In genomic region chr4:53907772-53908171, GRCh38 we compare ENCODE assay signal across 14 cellular contexts.
"Had no signal": no experiment of that assay in that cellular context is flagged by ENCODE, and none has a peak within 500 bp of the region (broad histone marks: within the 10 kb centered on the region; RNA-seq: fewer than 3 reads in every experiment).

No MANE protein-coding gene starts in this region.

- H3K27ac Mint-ChIP-seq: activated CD4-positive, alpha-beta T cell treated with anti-CD3 and anti-CD28 coated beads, Interleukin-2, amount 10 ng/mL, durations not matched to agents 24 days and 14 days; activated CD8-positive, alpha-beta T cell treated with anti-CD3 and anti-CD28 coated beads for 36 hours; activated naive CD4-positive, alpha-beta T cell treated with anti-CD3 and anti-CD28 coated beads for 36 hours; activated T-cell treated with anti-CD3 and anti-CD28 coated beads, Interleukin-2, amount 50 U/mL, for 24 hours; stimulated activated memory B cell treated with anti-CD40 and anti-IgM and Interleukin-4, amounts not matched to agents 10 μg/mL and 1 μg/mL and 100 μg/mL, for 72 hours; T-helper 1 cell treated with Interleukin-12 subunit alpha and Interleukin-12 subunit beta and Interleukin-4 antibody, amounts not matched to agents 30 μg/mL and 1 μg/mL, for 36 hours had no signal

- H3K27ac ChIP-seq: pancreas, upper lobe of left lung had no signal

- H3K9me3 Mint-ChIP-seq: activated CD4-positive, alpha-beta T cell treated with anti-CD3 and anti-CD28 coated beads, Interleukin-2, amount 10 ng/mL, durations not matched to agents 24 days and 14 days; activated CD8-positive, alpha-beta T cell treated with anti-CD3 and anti-CD28 coated beads for 36 hours; activated naive CD4-positive, alpha-beta T cell treated with anti-CD3 and anti-CD28 coated beads for 36 hours; activated T-cell treated with anti-CD3 and anti-CD28 coated beads, Interleukin-2, amount 50 U/mL, for 24 hours; stimulated activated memory B cell treated with anti-CD40 and anti-IgM and Interleukin-4, amounts not matched to agents 10 μg/mL and 1 μg/mL and 100 μg/mL, for 72 hours; T-helper 1 cell treated with Interleukin-12 subunit alpha and Interleukin-12 subunit beta and Interleukin-4 antibody, amounts not matched to agents 30 μg/mL and 1 μg/mL, for 36 hours had no signal

- H3K36me3 Mint-ChIP-seq: stimulated activated memory B cell treated with anti-CD40 and anti-IgM and Interleukin-4, amounts not matched to agents 10 μg/mL and 1 μg/mL and 100 μg/mL, for 72 hours had no signal

- H3K4me3 ChIP-seq: pancreas, right lobe of liver, testis had no signal

- H3K36me3 ChIP-seq: pancreas, right lobe of liver, upper lobe of left lung had no signal

- H3K9me3 ChIP-seq: pancreas, right lobe of liver, testis, upper lobe of left lung had no signal

- DNase-seq: activated CD4-positive, alpha-beta T cell treated with anti-CD3 and anti-CD28 coated beads, Interleukin-2, amount 10 ng/mL, durations not matched to agents 24 days and 14 days; activated CD8-positive, alpha-beta T cell treated with anti-CD3 and anti-CD28 coated beads for 36 hours; activated naive CD4-positive, alpha-beta T cell treated with anti-CD3 and anti-CD28 coated beads for 36 hours; activated T-cell treated with anti-CD3 and anti-CD28 coated beads, Interleukin-2, amount 50 U/mL, for 24 hours; cerebellar nuclear complex; effector CD8-positive, alpha-beta T cell; kidney; pancreas; right lobe of liver; stimulated activated CD4-positive, alpha-beta T cell treated with anti-CD3 and anti-CD28 coated beads, Interleukin-4, amount 100 ng/mL, for 24 hours; testis; upper lobe of left lung had no signal

- H3K27me3 ChIP-seq: right lobe of liver, testis, upper lobe of left lung had no signal

- ATAC-seq: activated CD8-positive, alpha-beta T cell treated with anti-CD3 and anti-CD28 coated beads for 36 hours; stimulated activated memory B cell treated with anti-CD40 and anti-IgM and Interleukin-4, amounts not matched to agents 10 μg/mL and 1 μg/mL and 100 μg/mL, for 72 hours had no signal

- H3K4me3 Mint-ChIP-seq: activated CD4-positive, alpha-beta T cell treated with anti-CD3 and anti-CD28 coated beads, Interleukin-2, amount 10 ng/mL, durations not matched to agents 24 days and 14 days; activated CD8-positive, alpha-beta T cell treated with anti-CD3 and anti-CD28 coated beads for 36 hours; activated naive CD4-positive, alpha-beta T cell treated with anti-CD3 and anti-CD28 coated beads for 36 hours; activated T-cell treated with anti-CD3 and anti-CD28 coated beads, Interleukin-2, amount 50 U/mL, for 24 hours; stimulated activated memory B cell treated with anti-CD40 and anti-IgM and Interleukin-4, amounts not matched to agents 10 μg/mL and 1 μg/mL and 100 μg/mL, for 72 hours; T-helper 1 cell treated with Interleukin-12 subunit alpha and Interleukin-12 subunit beta and Interleukin-4 antibody, amounts not matched to agents 30 μg/mL and 1 μg/mL, for 36 hours had no signal
